2 cellular contexts compared by ENCODE assay signal in the genomic region with DNA sequence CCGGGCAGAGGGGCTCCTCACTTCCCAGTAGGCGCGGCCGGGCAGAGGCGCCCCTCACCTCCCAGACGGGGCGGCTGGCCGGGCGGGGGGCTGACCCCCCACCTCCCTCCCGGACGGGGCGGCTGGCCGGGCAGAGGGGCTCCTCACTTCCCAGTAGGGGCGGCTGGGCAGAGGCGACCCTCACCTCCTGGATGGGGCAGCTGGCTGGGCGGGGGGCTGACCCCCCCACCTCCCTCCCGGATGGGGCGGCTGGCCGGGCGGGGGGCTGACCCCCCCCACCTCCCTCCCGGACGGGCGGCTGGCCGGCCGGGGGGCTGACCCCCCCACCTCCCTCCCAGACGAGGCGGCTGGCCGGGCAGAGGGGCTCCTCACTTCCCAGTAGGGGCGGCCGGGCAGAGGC. TPM values are rescaled to one million over a fixed set of nuclear protein-coding genes. Genes with fewer than 3 reads are reported as not detected.
"Had no signal": no experiment of that assay in that cellular context is flagged by ENCODE, and none has a peak within 500 bp of the region (broad histone marks: within the 10 kb centered on the region; RNA-seq: fewer than 3 reads in every experiment).

No MANE protein-coding gene starts in this region.

RNA-seq across cellular contexts. Expression of a gene that starts 20.6 kb away (rescaled TPM):
- total RNA-seq: M059J, MCF 10A had no signal
